15 cellular contexts compared by ENCODE assay signal in the genomic region with DNA sequence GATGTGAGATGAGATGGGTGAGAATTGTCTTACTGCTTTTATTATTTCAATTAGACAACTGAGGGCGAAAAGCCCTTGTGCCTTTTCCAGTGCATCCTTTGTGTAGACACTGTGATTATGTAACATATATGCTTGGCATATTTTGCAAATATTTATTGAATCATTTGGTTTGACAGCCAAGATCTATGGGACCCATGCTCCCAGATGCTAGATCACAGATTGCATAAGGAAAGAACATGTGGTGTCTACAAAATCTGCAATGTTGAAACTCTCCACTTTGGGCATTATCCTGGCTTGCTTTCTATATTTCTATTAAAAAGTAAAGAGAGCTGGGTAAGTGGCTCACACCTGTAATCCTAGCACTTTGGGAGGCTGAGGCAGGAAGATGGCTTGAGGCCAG. TPM values are rescaled to one million over a fixed set of nuclear protein-coding genes. Genes with fewer than 3 reads are reported as not detected.
A peak's percentile ranks its signal among the peaks of the same experiment; 100 is the strongest.
DNase-seq lines count a peak whose midpoint lies in the region; ATAC-seq and TF ChIP-seq lines count a peak whose summit lies in the region.
"Had no signal": no experiment of that assay in that cellular context is flagged by ENCODE, and none has a peak within 500 bp of the region (broad histone marks: within the 10 kb centered on the region; RNA-seq: fewer than 3 reads in every experiment).

No MANE protein-coding gene starts in this region.

- peaks cover 3 to 7% of the 10 kb centered on the region in 2 donors for H3K4me1 Mint-ChIP-seq in natural killer cell treated with Interleukin-12 subunit alpha and Interleukin-12 subunit beta and Interleukin-15 and Interleukin-18, amount 100 ng/mL, for 72 hours (ENCODE audit: low read depth in 2 of 2)
- H3K4me1 Mint-ChIP-seq in natural killer cell: peaks cover 5 to 7% of the 10 kb centered on the region in 2 donors
- H3K4me1 Mint-ChIP-seq in nephron progenitor cell: peaks cover 50% of the 10 kb centered on the region

- no peaks in the 10 kb centered on the region for H3K36me3 Mint-ChIP-seq in natural killer cell treated with Interleukin-12 subunit alpha and Interleukin-12 subunit beta and Interleukin-15 and Interleukin-18, amount 100 ng/mL, for 72 hours
- no peaks in the 10 kb centered on the region for H3K36me3 Mint-ChIP-seq in natural killer cell
- H3K36me3 Mint-ChIP-seq in nephron progenitor cell (ENCODE audit: low read depth): peaks cover 5% of the 10 kb centered on the region
- H3K36me3 Mint-ChIP-seq: CD4-positive, CD25-positive, alpha-beta regulatory T cell had no signal

- DNase-seq in natural killer cell treated with Interleukin-12 subunit alpha and Interleukin-12 subunit beta and Interleukin-15 and Interleukin-18, amount 100 ng/mL, for 72 hours (ENCODE audit: low spot score): peak; percentile 26
- DNase-seq in natural killer cell: no peak
- DNase-seq in HCEC 1CT: peak; percentile 41
- DNase-seq in amniotic epithelial cell (ENCODE audit: low read depth): peak; percentile 42
- no peak for DNase-seq in nephron progenitor cell
- DNase-seq in GM20000 (ENCODE audit: low spot score): no peak
- DNase-seq: AML-193; Calu3; CD4-positive, CD25-positive, alpha-beta regulatory T cell; DMS79 treated with DMSO at 0.1 percent for 48 hours; EL; H7 had no signal

- intact Hi-C loops in natural killer cell (cut with micrococcal nuclease): no loop called here

- H3K27ac Mint-ChIP-seq in natural killer cell treated with Interleukin-12 subunit alpha and Interleukin-12 subunit beta and Interleukin-15 and Interleukin-18, amount 100 ng/mL, for 72 hours: no peak overlapping the region
- H3K27ac Mint-ChIP-seq in natural killer cell (no peak overlapping the region), nephron progenitor cell (peak overlapping the region; percentile 0)
- H3K27ac Mint-ChIP-seq: CD4-positive, CD25-positive, alpha-beta regulatory T cell; GM23338 had no signal

- H3K9me3 Mint-ChIP-seq in natural killer cell treated with Interleukin-12 subunit alpha and Interleukin-12 subunit beta and Interleukin-15 and Interleukin-18, amount 100 ng/mL, for 72 hours: no peaks in the 10 kb centered on the region
- H3K9me3 Mint-ChIP-seq in natural killer cell (no peaks in the 10 kb centered on the region), nephron progenitor cell (no peaks in the 10 kb centered on the region)
- H3K9me3 Mint-ChIP-seq: CD4-positive, CD25-positive, alpha-beta regulatory T cell; GM23338 had no signal

- ATAC-seq in natural killer cell treated with Interleukin-12 subunit alpha and Interleukin-12 subunit beta and Interleukin-15 and Interleukin-18, amount 100 ng/mL, for 72 hours: no peak
- ATAC-seq in natural killer cell (no peak), GM18909 (IDR thresholded peaks at IDR 0.05; ENCODE audit: poor library complexity, unreplicated experiment) (no peak), GM21737 (IDR thresholded peaks at IDR 0.05; ENCODE audit: unreplicated experiment) (no peak)
- ATAC-seq: GM23338 had no signal

- H3K4me3 Mint-ChIP-seq in natural killer cell treated with Interleukin-12 subunit alpha and Interleukin-12 subunit beta and Interleukin-15 and Interleukin-18, amount 100 ng/mL, for 72 hours: no peak overlapping the region
- H3K4me3 Mint-ChIP-seq in natural killer cell (no peak overlapping the region), nephron progenitor cell (no peak overlapping the region)
- H3K4me3 Mint-ChIP-seq: GM23338 had no signal

- no peaks in the 10 kb centered on the region for H3K27me3 Mint-ChIP-seq in natural killer cell treated with Interleukin-12 subunit alpha and Interleukin-12 subunit beta and Interleukin-15 and Interleukin-18, amount 100 ng/mL, for 72 hours
- H3K27me3 Mint-ChIP-seq in natural killer cell (ENCODE audit: low read depth in 2 of 2): no peaks in the 10 kb centered on the region
- peaks cover 3% of the 10 kb centered on the region for H3K27me3 Mint-ChIP-seq in nephron progenitor cell (ENCODE audit: low read depth, poor library complexity)
- H3K27me3 Mint-ChIP-seq: CD4-positive, CD25-positive, alpha-beta regulatory T cell had no signal

- TF ChIP-seq CTCF in natural killer cell (IDR thresholded peaks at IDR 0.05): no peak
- no peak for TF ChIP-seq CTCF in nephron progenitor cell (IDR thresholded peaks at IDR 0.05)
- no peak for TF ChIP-seq CTCF in GM20000 (IDR thresholded peaks at IDR 0.05; ENCODE audit: extremely low read depth, missing control alignments)

RNA-seq across cellular contexts. Expression of a gene that starts 4.8 kb away (rescaled TPM):
- total RNA-seq in natural killer cell treated with Interleukin-12 subunit alpha and Interleukin-12 subunit beta and Interleukin-15 and Interleukin-18, amount 100 ng/mL, for 72 hours: 10 to 100 TPM; 27.4 to 28.0 TPM
- total RNA-seq in natural killer cell: 10 to 100 TPM; 64.1 to 73.2 (median 68.3) TPM

RNA-seq across cellular contexts. Expression of a gene that starts 23.2 kb away (rescaled TPM):
- not detected for total RNA-seq in natural killer cell treated with Interleukin-12 subunit alpha and Interleukin-12 subunit beta and Interleukin-15 and Interleukin-18, amount 100 ng/mL, for 72 hours
- total RNA-seq in natural killer cell: not detected

Comparison
In these comparisons a context has a peak if more than half of its experiments do, and no peak if none do; other contexts are left out.
1. DNase-seq: peak in natural killer cell treated with Interleukin-12 subunit alpha and Interleukin-12 subunit beta and Interleukin-15 and Interleukin-18, amount 100 ng/mL, for 72 hours (single experiment), HCEC 1CT (single experiment) and amniotic epithelial cell (single experiment); none in natural killer cell (single experiment), nephron progenitor cell (single experiment) and GM20000 (single experiment).